ENCODE assay signal across 12 cellular contexts in the genomic region with DNA sequence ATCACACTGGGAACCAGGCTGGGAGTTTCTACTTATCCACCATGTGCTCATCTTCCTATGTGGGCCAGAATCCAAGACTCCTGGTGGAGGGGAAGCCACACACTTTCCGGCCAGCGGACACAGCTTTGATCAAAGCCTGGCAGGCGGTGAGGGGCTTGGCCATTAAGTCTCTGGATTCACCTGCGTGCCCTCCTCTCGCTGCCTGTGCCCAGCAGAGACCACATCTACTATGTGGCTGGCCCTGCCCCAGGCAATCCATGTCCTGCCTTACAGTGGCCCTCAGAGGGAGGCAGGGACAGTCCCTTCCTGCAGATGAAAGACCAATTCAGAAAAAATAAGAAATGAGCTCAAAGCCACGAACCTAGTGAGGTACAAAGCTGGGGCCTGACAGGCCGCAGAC.
DNase-seq lines count a peak whose midpoint lies in the region; ATAC-seq and TF ChIP-seq lines count a peak whose summit lies in the region.
"Had no signal": no experiment of that assay in that cellular context is flagged by ENCODE, and none has a peak within 500 bp of the region (broad histone marks: within the 10 kb centered on the region; RNA-seq: fewer than 3 reads in every experiment).

No MANE protein-coding gene starts in this region.

- no peaks in the 10 kb centered on the region for H3K9me3 Mint-ChIP-seq in activated CD8-positive, alpha-beta memory T cell treated with anti-CD3 and anti-CD28 coated beads, Interleukin-2, amount 10 ng/mL, durations not matched to agents 7 days and 5 days (ENCODE audit: low read depth)
- no peaks in the 10 kb centered on the region for H3K9me3 Mint-ChIP-seq in T-cell
- H3K9me3 Mint-ChIP-seq in stimulated activated memory B cell treated with anti-CD40 and anti-IgM and Interleukin-4, amounts not matched to agents 10 μg/mL and 1 μg/mL and 100 μg/mL, for 72 hours = no peaks in the 10 kb centered on the region

- no peak for DNase-seq in activated CD8-positive, alpha-beta memory T cell treated with anti-CD3 and anti-CD28 coated beads, Interleukin-2, amount 10 ng/mL, durations not matched to agents 7 days and 5 days
- no peak for DNase-seq in activated CD8-positive, alpha-beta memory T cell treated with anti-CD3 and anti-CD28 coated beads, Interleukin-2, amount 50 U/mL, for 4 hours
- no peak for DNase-seq in T-cell
- DNase-seq in choroid plexus epithelial cell (ENCODE audit: low read depth) = peak; percentile 9
- DNase-seq in RKO (ENCODE audit: low spot score) = no peak
- DNase-seq: NCI-H1694 treated with DMSO at 0.1 percent for 48 hours, SIG-M5 had no signal

- CTCF ChIA-PET in activated CD8-positive, alpha-beta memory T cell treated with anti-CD3 and anti-CD28 coated beads, Interleukin-2, amount 10 ng/mL, durations not matched to agents 7 days and 5 days (lab: Charles Lee) = interaction anchor here (7.9 kb wide), 1 partner anchor 25 kb away, joined by 73 read pairs; no protein-coding TSS in a partner anchor
- CTCF ChIA-PET in T-cell (lab: Charles Lee) = interaction anchor here in 1 of 2 donors (0.7 to 4.4 kb wide), 3 partner anchors 12 to 26 kb away, joined by 3 to 29 read pairs (median 3); no protein-coding TSS in a partner anchor

- TF ChIP-seq CTCF in choroid plexus epithelial cell (conservative IDR thresholded peaks at IDR 0.05; ENCODE audit: low read depth, low read length) = no peak

- H3K27ac Mint-ChIP-seq in activated CD8-positive, alpha-beta memory T cell treated with anti-CD3 and anti-CD28 coated beads, Interleukin-2, amount 10 ng/mL, durations not matched to agents 7 days and 5 days = peak overlapping the region; percentile 22
- H3K27ac Mint-ChIP-seq in T-cell = peak overlapping the region; percentile 96 to 98
- H3K27ac Mint-ChIP-seq in stimulated activated memory B cell treated with anti-CD40 and anti-IgM and Interleukin-4, amounts not matched to agents 10 μg/mL and 1 μg/mL and 100 μg/mL, for 72 hours = peak overlapping the region; percentile 99

- no peaks in the 10 kb centered on the region for H3K27me3 Mint-ChIP-seq in activated CD8-positive, alpha-beta memory T cell treated with anti-CD3 and anti-CD28 coated beads, Interleukin-2, amount 10 ng/mL, durations not matched to agents 7 days and 5 days
- H3K27me3 Mint-ChIP-seq in T-cell = no peaks in the 10 kb centered on the region
- no peaks in the 10 kb centered on the region for H3K27me3 Mint-ChIP-seq in stimulated activated memory B cell treated with anti-CD40 and anti-IgM and Interleukin-4, amounts not matched to agents 10 μg/mL and 1 μg/mL and 100 μg/mL, for 72 hours

- peaks cover 78% of the 10 kb centered on the region for H3K4me1 Mint-ChIP-seq in activated CD8-positive, alpha-beta memory T cell treated with anti-CD3 and anti-CD28 coated beads, Interleukin-2, amount 10 ng/mL, durations not matched to agents 7 days and 5 days
- H3K4me1 Mint-ChIP-seq in T-cell = peaks cover 98 to 99% (median 98%) of the 10 kb centered on the region in 3 donors
- H3K4me1 Mint-ChIP-seq in stimulated activated memory B cell treated with anti-CD40 and anti-IgM and Interleukin-4, amounts not matched to agents 10 μg/mL and 1 μg/mL and 100 μg/mL, for 72 hours = peaks cover 71% of the 10 kb centered on the region

- H3K36me3 Mint-ChIP-seq in activated CD8-positive, alpha-beta memory T cell treated with anti-CD3 and anti-CD28 coated beads, Interleukin-2, amount 10 ng/mL, durations not matched to agents 7 days and 5 days = peaks cover 32% of the 10 kb centered on the region
- H3K36me3 Mint-ChIP-seq in T-cell = peaks cover 35% of the 10 kb centered on the region
- H3K36me3 Mint-ChIP-seq in stimulated activated memory B cell treated with anti-CD40 and anti-IgM and Interleukin-4, amounts not matched to agents 10 μg/mL and 1 μg/mL and 100 μg/mL, for 72 hours = peaks cover 61% of the 10 kb centered on the region

- H3K4me3 ChIP-seq in choroid plexus epithelial cell (ENCODE audit: low read depth, low read length) = no peak overlapping the region
- H3K4me3 ChIP-seq: lung, smooth muscle cell had no signal

- H3K4me3 Mint-ChIP-seq in activated CD8-positive, alpha-beta memory T cell treated with anti-CD3 and anti-CD28 coated beads, Interleukin-2, amount 10 ng/mL, durations not matched to agents 7 days and 5 days = no peak overlapping the region
- H3K4me3 Mint-ChIP-seq in T-cell = peak overlapping the region in 1 of 3 donors; percentile 22
- no peak overlapping the region for H3K4me3 Mint-ChIP-seq in stimulated activated memory B cell treated with anti-CD40 and anti-IgM and Interleukin-4, amounts not matched to agents 10 μg/mL and 1 μg/mL and 100 μg/mL, for 72 hours

- no peak for ATAC-seq in activated CD8-positive, alpha-beta memory T cell treated with anti-CD3 and anti-CD28 coated beads, Interleukin-2, amount 10 ng/mL, durations not matched to agents 7 days and 5 days
- ATAC-seq in T-cell (replicated peaks in 1 of 4) = no peak
- ATAC-seq in stimulated activated memory B cell treated with anti-CD40 and anti-IgM and Interleukin-4, amounts not matched to agents 10 μg/mL and 1 μg/mL and 100 μg/mL, for 72 hours = no peak
- no peak for ATAC-seq in HG03521 (IDR thresholded peaks at IDR 0.05; ENCODE audit: unreplicated experiment)
- ATAC-seq in GM18867 (IDR thresholded peaks at IDR 0.05; ENCODE audit: unreplicated experiment) = no peak

- POLR2A ChIA-PET in T-cell (lab: Charles Lee) = no interaction called here

Comparison
In these comparisons a context has a peak if more than half of its experiments do, and no peak if none do; other contexts are left out.
1. H3K27ac Mint-ChIP-seq: peak in every context shown above with its lines; median percentile 99 in stimulated activated memory B cell treated with anti-CD40 and anti-IgM and Interleukin-4, amounts not matched to agents 10 μg/mL and 1 μg/mL and 100 μg/mL, for 72 hours; 97 in T-cell; 22 in activated CD8-positive, alpha-beta memory T cell treated with anti-CD3 and anti-CD28 coated beads, Interleukin-2, amount 10 ng/mL, durations not matched to agents 7 days and 5 days.